ENCODE assay signal across 17 cellular contexts in the genomic region with DNA sequence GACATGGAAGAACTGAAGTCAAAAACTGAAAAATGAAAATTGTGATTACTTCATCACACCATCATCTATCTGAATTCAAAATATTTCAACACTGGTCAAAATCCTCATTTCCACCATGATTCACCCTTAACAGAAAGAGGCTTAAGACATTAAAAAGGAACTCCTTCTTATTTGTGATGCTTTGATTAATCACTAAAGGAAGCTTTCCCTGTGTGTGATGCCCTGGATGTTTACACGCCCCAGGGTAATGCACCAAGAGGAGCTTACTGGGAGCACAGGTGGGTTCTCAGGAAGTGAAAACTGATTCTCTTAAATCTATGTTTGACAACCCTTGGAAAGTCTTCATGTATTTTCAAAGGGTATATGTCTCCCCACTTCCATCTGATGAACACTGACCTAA. TPM values are rescaled to one million over a fixed set of nuclear protein-coding genes. Genes with fewer than 3 reads are reported as not detected.
DNase-seq lines count a peak whose midpoint lies in the region; ATAC-seq, FAIRE-seq and TF ChIP-seq lines count a peak whose summit lies in the region.
"Had no signal": no experiment of that assay in that cellular context is flagged by ENCODE, and none has a peak within 500 bp of the region (broad histone marks: within the 10 kb centered on the region; RNA-seq: fewer than 3 reads in every experiment).

No MANE protein-coding gene starts in this region.

- H3K27me3 ChIP-seq in astrocyte (ENCODE audit: insufficient read depth, low read length) = no peaks in the 10 kb centered on the region
- no peaks in the 10 kb centered on the region for H3K27me3 ChIP-seq in foreskin keratinocyte

- H3K79me2 ChIP-seq in astrocyte (ENCODE audit: insufficient read depth, low read length) = no peaks in the 10 kb centered on the region

- H3K27ac ChIP-seq in RWPE1 (no peak overlapping the region), astrocyte (ENCODE audit: low read depth, low read length) (no peak overlapping the region), foreskin keratinocyte (no peak overlapping the region)

- peak; percentile 9 for FAIRE-seq in astrocyte (lab: Jason Lieb, UNC)
- FAIRE-seq: GM12892, GM18507 had no signal

- peaks cover 1% of the 10 kb centered on the region for H3K36me3 Mint-ChIP-seq in astrocyte (ENCODE audit: low read depth, unreplicated experiment)
- H3K36me3 Mint-ChIP-seq: CD14-positive monocyte; CD4-positive, alpha-beta memory T cell had no signal

- CTCF ChIA-PET in RWPE1 (lab: Yijun Ruan, JAX) = no interaction called here

- no peak overlapping the region for H2AFZ ChIP-seq in astrocyte (ENCODE audit: low read depth, low read length)

- peak; percentile 96 for ATAC-seq in foreskin keratinocyte
- ATAC-seq in GM18868 (IDR thresholded peaks at IDR 0.05; ENCODE audit: unreplicated experiment) = no peak

- no peak overlapping the region for H3K27ac Mint-ChIP-seq in astrocyte (ENCODE audit: unreplicated experiment)
- H3K27ac Mint-ChIP-seq: CD14-positive monocyte; CD4-positive, alpha-beta memory T cell had no signal

- POLR2A ChIA-PET in RWPE1 (lab: Yijun Ruan, JAX; ENCODE audit: low non-redundant PET) = no interaction called here

- DNase-seq in HPDE6-E6E7 (ENCODE audit: extremely low spot score) = peak; percentile 36
- DNase-seq in RWPE1 (ENCODE audit: low spot score) = peak; percentile 4
- DNase-seq in astrocyte (ENCODE audit: low read depth) = no peak
- DNase-seq in foreskin keratinocyte = peak; percentile 41 to 65
- DNase-seq in Ammon's horn (ENCODE audit: low spot score) = no peak
- no peak for DNase-seq in AML-193 (lab: John Stamatoyannopoulos, UW)
- DNase-seq in pons (ENCODE audit: low spot score) = no peak
- DNase-seq: CD4-positive, alpha-beta memory T cell; DMS153; DMS79; GDM1; GOT3; H7 had no signal

- H3K4me3 Mint-ChIP-seq in astrocyte (ENCODE audit: unreplicated experiment) = no peak overlapping the region
- H3K4me3 Mint-ChIP-seq: CD14-positive monocyte; CD4-positive, alpha-beta memory T cell had no signal

- TF ChIP-seq CTCF in RWPE1 (conservative IDR thresholded peaks at IDR 0.05; ENCODE audit: low read depth) = no peak
- TF ChIP-seq CTCF in astrocyte (IDR thresholded peaks at IDR 0.05; ENCODE audit: insufficient read depth, low read depth, low read length) = no peak
- TF ChIP-seq CTCF in foreskin keratinocyte (conservative IDR thresholded peaks at IDR 0.05) = no peak

- no peak overlapping the region for H3K4me3 ChIP-seq in astrocyte (ENCODE audit: insufficient read depth, low read depth, low read length)

- H3K4me2 ChIP-seq in astrocyte (ENCODE audit: low read length) = no peak overlapping the region

- H3K27me3 Mint-ChIP-seq in astrocyte (ENCODE audit: low read depth, unreplicated experiment) = no peaks in the 10 kb centered on the region
- H3K27me3 Mint-ChIP-seq: CD4-positive, alpha-beta memory T cell had no signal

- H3K9ac ChIP-seq in astrocyte (ENCODE audit: low read length) = no peak overlapping the region

- H3K9me3 ChIP-seq in astrocyte (ENCODE audit: insufficient read depth, low read depth, low read length) = no peaks in the 10 kb centered on the region

- H3K4me1 ChIP-seq in astrocyte (ENCODE audit: insufficient read depth, low read length) (no peaks in the 10 kb centered on the region), foreskin keratinocyte (no peaks in the 10 kb centered on the region)

- H3K36me3 ChIP-seq in astrocyte (ENCODE audit: insufficient read depth, low read length) = no peaks in the 10 kb centered on the region

- H3K9me3 Mint-ChIP-seq in astrocyte (ENCODE audit: unreplicated experiment) = no peaks in the 10 kb centered on the region
- H3K9me3 Mint-ChIP-seq: CD14-positive monocyte had no signal

- peaks cover 24% of the 10 kb centered on the region for H3K4me1 Mint-ChIP-seq in astrocyte (ENCODE audit: low read depth, unreplicated experiment)
- H3K4me1 Mint-ChIP-seq: CD14-positive monocyte; CD4-positive, alpha-beta memory T cell had no signal

- H4K20me1 ChIP-seq in astrocyte (ENCODE audit: insufficient read depth, low read length) = no peaks in the 10 kb centered on the region

RNA-seq across cellular contexts. Expression of a gene that starts 11.5 kb away (rescaled TPM):
- 8.6 and 11.1 TPM in 2 replicates for total RNA-seq in astrocyte
- 2.4 and 2.6 TPM in 2 replicates for total RNA-seq in foreskin keratinocyte
- 1.5 and 2.5 TPM in 2 replicates for polyA plus RNA-seq in foreskin keratinocyte
- total RNA-seq: CD4-positive, alpha-beta memory T cell had no signal
- polyA plus RNA-seq: CD4-positive, alpha-beta memory T cell had no signal

Comparison
In these comparisons a context has a peak if more than half of its experiments do, and no peak if none do; other contexts are left out.
1. DNase-seq: peak in HPDE6-E6E7 (single experiment), RWPE1 (single experiment) and foreskin keratinocyte (2 of 2); none in astrocyte (single experiment), Ammon's horn (single experiment), AML-193 (0 of 2) and pons (single experiment).